In the genomic region with DNA sequence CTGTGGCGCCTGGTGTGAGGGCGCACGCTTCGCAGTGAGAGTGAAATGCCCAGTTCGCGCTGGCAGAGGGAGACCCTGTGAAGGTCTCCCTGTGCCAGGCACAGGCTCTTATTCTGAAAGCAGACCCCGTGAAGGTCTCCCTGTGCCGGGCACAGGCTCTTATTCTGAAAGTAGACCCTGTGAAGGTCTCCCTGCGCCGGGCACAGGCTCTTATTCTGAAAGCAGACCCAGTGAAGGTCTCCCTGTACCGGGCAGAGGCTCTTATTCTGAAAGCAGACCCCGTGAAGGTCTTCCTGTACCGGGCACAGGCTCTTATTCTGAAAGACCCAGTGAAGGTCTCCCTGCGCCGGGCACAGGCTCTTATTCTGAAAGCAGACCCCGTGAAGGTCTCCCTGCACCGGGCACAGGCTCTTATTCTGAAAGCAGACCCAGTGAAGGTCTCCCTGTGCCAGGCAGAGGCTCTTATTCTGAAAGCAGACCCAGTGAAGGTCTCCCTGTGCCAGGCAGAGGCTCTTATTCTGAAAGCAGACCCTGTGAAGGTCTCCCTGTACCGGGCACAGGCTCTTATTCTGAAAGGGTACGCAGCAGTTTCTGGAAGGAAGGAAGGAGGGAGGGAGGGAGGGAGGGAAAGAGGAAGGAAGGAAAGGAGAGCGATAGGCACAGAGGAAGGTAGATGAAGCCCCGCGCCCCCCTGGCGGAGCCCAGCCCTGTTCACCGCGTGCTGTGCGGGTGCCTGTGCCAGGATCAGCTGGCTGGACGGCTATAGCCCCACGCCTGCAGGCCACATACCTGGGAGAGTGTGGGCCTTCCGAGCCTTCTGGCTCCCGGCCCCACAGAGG, we compare ENCODE assay signal across 8 cellular contexts. TPM values are rescaled to one million over a fixed set of nuclear protein-coding genes. Genes with fewer than 3 reads are reported as not detected.
A peak's percentile ranks its signal among the peaks of the same experiment; 100 is the strongest.
DNase-seq lines count a peak whose midpoint lies in the region; ATAC-seq and TF ChIP-seq lines count a peak whose summit lies in the region.

No MANE protein-coding gene starts in this region.

- H3K27me3 Mint-ChIP-seq in CD4-positive, CD25-positive, alpha-beta regulatory T cell, result no peaks in the 10 kb centered on the region

- TF ChIP-seq CTCF in SU-DHL-6 (IDR thresholded peaks at IDR 0.05; ENCODE audit: insufficient read depth, low read length, poor library complexity, severe bottlenecking), result no peak
- TF ChIP-seq CTCF in adrenal gland (IDR thresholded peaks at IDR 0.05), result no peak
- no peak for TF ChIP-seq CTCF in heart right ventricle (IDR thresholded peaks at IDR 0.05)

- H2AFZ ChIP-seq in SU-DHL-6 (ENCODE audit: low read depth, low read length, severe bottlenecking), result no peak overlapping the region

- H3K27ac ChIP-seq in CD4-positive, CD25-positive, alpha-beta regulatory T cell (ENCODE audit: insufficient read depth, low read length, poor library complexity, severe bottlenecking), result peak overlapping the region; percentile 71
- peak overlapping the region; percentile 76 for H3K27ac ChIP-seq in SU-DHL-6 (ENCODE audit: low read depth, low read length)
- peak overlapping the region; percentile 89 to 98 (median 92) for H3K27ac ChIP-seq in adrenal gland
- peak overlapping the region; percentile 59 to 95 (median 89) for H3K27ac ChIP-seq in heart right ventricle
- peak overlapping the region; percentile 92 for H3K27ac ChIP-seq in urinary bladder (ENCODE audit: low read depth)

- WGBS in adrenal gland, 4 donors, result 11 to 19% (median 16%) methylated on average over 23 to 30 of the region's 30 CpGs
- 18 to 19% methylated on average over 30 of the region's 30 CpGs for WGBS in heart right ventricle, 2 donors
- WGBS in urinary bladder, result 16% methylated on average over 30 of the region's 30 CpGs

- peak overlapping the region; percentile 59 for H3K4me2 ChIP-seq in SU-DHL-6 (ENCODE audit: low read depth, low read length, poor library complexity, severe bottlenecking)

- DNase-seq in CD4-positive, CD25-positive, alpha-beta regulatory T cell, result peak; percentile 63 to 83 (median 75)
- DNase-seq in Kasumi-1 (lab: John Stamatoyannopoulos, UW), result peak; percentile 93 to 96
- DNase-seq in adrenal gland, result peak; percentile 83 to 93 (median 87)
- DNase-seq in heart right ventricle, result peak; percentile 52 to 78
- DNase-seq in pons (ENCODE audit: low spot score), result peak; percentile 92

- peak in 1 of 2 donors; percentile 23 for TF ChIP-seq POLR2A in adrenal gland (IDR thresholded peaks at IDR 0.05)

- no peaks in the 10 kb centered on the region for H3K9me3 ChIP-seq in CD4-positive, CD25-positive, alpha-beta regulatory T cell (ENCODE audit: control insufficient read depth in 2 of 2, low read length in 2 of 2)
- no peaks in the 10 kb centered on the region for H3K9me3 ChIP-seq in SU-DHL-6 (ENCODE audit: insufficient read depth, low read length)
- H3K9me3 ChIP-seq in adrenal gland (replicated peaks in 1 of 3), result no peaks in the 10 kb centered on the region
- no peaks in the 10 kb centered on the region for H3K9me3 ChIP-seq in heart right ventricle

- H3K36me3 ChIP-seq in CD4-positive, CD25-positive, alpha-beta regulatory T cell (ENCODE audit: control insufficient read depth, insufficient read depth, low read length), result peaks cover 4% of the 10 kb centered on the region
- H3K36me3 ChIP-seq in SU-DHL-6 (ENCODE audit: low read length) (no peaks in the 10 kb centered on the region), adrenal gland (replicated peaks in 1 of 2) (peaks cover 0 to 26% of the 10 kb centered on the region in 2 donors), heart right ventricle (peaks cover 0 to 36% (median 6%) of the 10 kb centered on the region in 9 donors), urinary bladder (ENCODE audit: insufficient read depth) (no peaks in the 10 kb centered on the region)

- H3K9ac ChIP-seq in SU-DHL-6 (ENCODE audit: low read length), result peak overlapping the region; percentile 56

- H3K79me2 ChIP-seq in SU-DHL-6 (ENCODE audit: insufficient read depth, low read length), result no peaks in the 10 kb centered on the region

- H3F3A ChIP-seq in SU-DHL-6 (ENCODE audit: insufficient read depth), result peaks cover 35% of the 10 kb centered on the region

- peaks cover 5 to 40% (median 27%) of the 10 kb centered on the region in 4 donors for H3K4me1 Mint-ChIP-seq in CD4-positive, CD25-positive, alpha-beta regulatory T cell

- no peaks in the 10 kb centered on the region for H3K9me2 ChIP-seq in SU-DHL-6 (replicated peaks; ENCODE audit: insufficient read depth, low read length)

- H3K27me3 ChIP-seq in CD4-positive, CD25-positive, alpha-beta regulatory T cell (ENCODE audit: control insufficient read depth, insufficient read depth, low read length), result no peaks in the 10 kb centered on the region
- no peaks in the 10 kb centered on the region for H3K27me3 ChIP-seq in SU-DHL-6 (ENCODE audit: low read length)
- H3K27me3 ChIP-seq in adrenal gland, result no peaks in the 10 kb centered on the region
- H3K27me3 ChIP-seq in heart right ventricle, result no peaks in the 10 kb centered on the region

- intact Hi-C loops in adrenal gland (cut with DNase I) (no loop called here), heart right ventricle (cut with DNase I) (no loop called here)

- peak overlapping the region; percentile 53 for H3K4me3 ChIP-seq in CD4-positive, CD25-positive, alpha-beta regulatory T cell (ENCODE audit: low read depth, low read length)
- H3K4me3 ChIP-seq in SU-DHL-6 (ENCODE audit: insufficient read depth, low read length, poor library complexity, severe bottlenecking), result peak overlapping the region; percentile 51
- peak overlapping the region; percentile 25 to 69 (median 48) for H3K4me3 ChIP-seq in adrenal gland
- peak overlapping the region; percentile 39 to 66 (median 60) for H3K4me3 ChIP-seq in heart right ventricle
- H3K4me3 ChIP-seq in urinary bladder (ENCODE audit: low read depth, low read length), result peak overlapping the region; percentile 51

- H3K36me3 Mint-ChIP-seq in CD4-positive, CD25-positive, alpha-beta regulatory T cell, result peaks cover 2% of the 10 kb centered on the region

- H3K4me3 Mint-ChIP-seq in CD4-positive, CD25-positive, alpha-beta regulatory T cell, result peak overlapping the region; percentile 13 to 90 (median 80)

- H4K20me1 ChIP-seq in SU-DHL-6 (ENCODE audit: low read depth, low read length), result no peaks in the 10 kb centered on the region

- ATAC-seq in CD4-positive, CD25-positive, alpha-beta regulatory T cell (ENCODE audit: low read depth in 2 of 2), result peak; percentile 28 to 50
- ATAC-seq in heart right ventricle (peak; percentile 49 to 61 (median 56)), GM18519 (IDR thresholded peaks at IDR 0.05; ENCODE audit: low FRiP score, unreplicated experiment) (no peak)

- H3K4me1 ChIP-seq in CD4-positive, CD25-positive, alpha-beta regulatory T cell (ENCODE audit: control insufficient read depth, insufficient read depth, low read length, poor library complexity, severe bottlenecking), result peaks cover 30% of the 10 kb centered on the region
- H3K4me1 ChIP-seq in adrenal gland (replicated peaks in 1 of 2), result peaks cover 13 to 31% of the 10 kb centered on the region in 2 donors
- peaks cover 13 to 55% (median 36%) of the 10 kb centered on the region in 9 donors for H3K4me1 ChIP-seq in heart right ventricle
- H3K4me1 ChIP-seq in urinary bladder (ENCODE audit: insufficient read depth), result peaks cover 1% of the 10 kb centered on the region

- peak overlapping the region; percentile 84 to 93 (median 90) for H3K27ac Mint-ChIP-seq in CD4-positive, CD25-positive, alpha-beta regulatory T cell

- H3K9me3 Mint-ChIP-seq in CD4-positive, CD25-positive, alpha-beta regulatory T cell, result no peaks in the 10 kb centered on the region

RNA-seq across cellular contexts. Expression of gene WDR45B, which starts 55.3 kb away (rescaled TPM):
- total RNA-seq in CD4-positive, CD25-positive, alpha-beta regulatory T cell, result 86.8 TPM
- 10 to 100 TPM; 35.1 to 45.2 (median 38.0) TPM for polyA plus RNA-seq in CD4-positive, CD25-positive, alpha-beta regulatory T cell
- 100 to 1,000 TPM in 1 of 8 donors, 10 to 100 TPM in 7; 57.9 to 102 (median 74.6) TPM for total RNA-seq in adrenal gland
- polyA plus RNA-seq in adrenal gland, result 10 to 100 TPM; 48.6 to 75.1 (median 71.4) TPM
- total RNA-seq in heart right ventricle, result 10 to 100 TPM; 33.0 to 45.5 (median 39.7) TPM
- 10 to 100 TPM; 23.3 to 43.8 TPM for polyA plus RNA-seq in heart right ventricle
- total RNA-seq in urinary bladder, result 60.3 TPM
- polyA plus RNA-seq in urinary bladder, result 73.7 TPM
